Comparison of ENCODE assay signal across 15 cellular contexts in genomic region chr20:32188376-32189122, GRCh38. TPM values are rescaled to one million over a fixed set of nuclear protein-coding genes. Genes with fewer than 3 reads are reported as not detected.
DNase-seq lines count a peak whose midpoint lies in the region; ATAC-seq and TF ChIP-seq lines count a peak whose summit lies in the region.
"Had no signal": no experiment of that assay in that cellular context is flagged by ENCODE, and none has a peak within 500 bp of the region (broad histone marks: within the 10 kb centered on the region; RNA-seq: fewer than 3 reads in every experiment).

No MANE protein-coding gene starts in this region.

- no peak for ATAC-seq in activated CD4-positive, alpha-beta T cell treated with anti-CD3 and anti-CD28 coated beads for 36 hours
- ATAC-seq in HG02571 (IDR thresholded peaks at IDR 0.05; ENCODE audit: unreplicated experiment): no peak
- ATAC-seq: Right ventricle myocardium inferior had no signal

- H3K9me3 ChIP-seq in iPS-20b (ENCODE audit: insufficient read depth, low read depth, low read length) (no peaks in the 10 kb centered on the region), smooth muscle cell (replicated peaks; ENCODE audit: low read depth) (no peaks in the 10 kb centered on the region)
- H3K9me3 ChIP-seq: testis had no signal

- DNase-seq in activated CD4-positive, alpha-beta T cell treated with anti-CD3 and anti-CD28 coated beads for 36 hours: no peak
- DNase-seq in activated CD4-positive, alpha-beta T cell treated with anti-CD3 and anti-CD28 coated beads for 4 hours: no peak
- no peak for DNase-seq in activated CD4-positive, alpha-beta memory T cell treated with anti-CD3 and anti-CD28 coated beads, Interleukin-2, amount 10 ng/mL, durations not matched to agents 7 days and 5 days
- no peak for DNase-seq in smooth muscle cell (lab: John Stamatoyannopoulos, UW; ENCODE audit: unreplicated experiment)
- no peak for DNase-seq in SK-N-DZ (ENCODE audit: low spot score)
- no peak for DNase-seq in NCI-H510A (lab: John Stamatoyannopoulos, UW)
- DNase-seq: foreskin fibroblast, GM23248, left colon, NCI-H526, testis had no signal

- no peak for TF ChIP-seq CTCF in smooth muscle cell (IDR thresholded peaks at IDR 0.05; ENCODE audit: borderline replicate concordance, insufficient read depth, poor library complexity, severe bottlenecking)

- no peaks in the 10 kb centered on the region for H3K9me3 Mint-ChIP-seq in activated CD4-positive, alpha-beta T cell treated with anti-CD3 and anti-CD28 coated beads for 36 hours (ENCODE audit: low read depth)
- no peaks in the 10 kb centered on the region for H3K9me3 Mint-ChIP-seq in activated CD4-positive, alpha-beta memory T cell treated with anti-CD3 and anti-CD28 coated beads, Interleukin-2, amount 10 ng/mL, durations not matched to agents 7 days and 5 days
- H3K9me3 Mint-ChIP-seq: dendritic cell treated with granulocyte-macrophage colony-stimulating factor and Interleukin-4, amounts not matched to agents 40 ng/mL and 50 ng/mL, for 4 days had no signal

- H3K79me2 ChIP-seq in smooth muscle cell (ENCODE audit: low read depth): peaks cover 10% of the 10 kb centered on the region

- peak overlapping the region; percentile 98 for H3K4me2 ChIP-seq in smooth muscle cell

- H3K9ac ChIP-seq in iPS-20b (ENCODE audit: low read depth, low read length) (no peak overlapping the region), smooth muscle cell (ENCODE audit: low read depth) (peak overlapping the region; percentile 79)

- POLR2A ChIA-PET in activated CD4-positive, alpha-beta T cell treated with anti-CD3 and anti-CD28 coated beads for 36 hours (lab: Charles Lee): interaction anchor here (0.6 to 0.9 kb wide), 3 partner anchors 15 to 232 kb away, joined by 4 read pairs; no protein-coding TSS in a partner anchor
- POLR2A ChIA-PET in activated CD4-positive, alpha-beta memory T cell treated with anti-CD3 and anti-CD28 coated beads, Interleukin-2, amount 10 ng/mL, durations not matched to agents 7 days and 5 days (lab: Charles Lee): interaction anchor here (0.6 to 1.6 kb wide), 2 partner anchors 169 to 361 kb away, joined by 3 read pairs; no protein-coding TSS in a partner anchor

- H3K27ac ChIP-seq in iPS-20b (ENCODE audit: low read length) (no peak overlapping the region), smooth muscle cell (ENCODE audit: low read depth) (no peak overlapping the region)
- H3K27ac ChIP-seq: GM23248 had no signal

- 98% methylated on average over 17 of the region's 17 CpGs for WGBS in smooth muscle cell (ENCODE audit: low lambda C conversion rate)

- H4K20me1 ChIP-seq in smooth muscle cell (ENCODE audit: low read depth): no peaks in the 10 kb centered on the region

- CTCF ChIA-PET in activated CD4-positive, alpha-beta T cell treated with anti-CD3 and anti-CD28 coated beads for 36 hours (lab: Charles Lee): interaction anchor here (0.6 to 1.2 kb wide), 3 partner anchors 15 to 627 kb away, joined by 3 to 5 read pairs (median 3); no protein-coding TSS in a partner anchor
- CTCF ChIA-PET in activated CD4-positive, alpha-beta memory T cell treated with anti-CD3 and anti-CD28 coated beads, Interleukin-2, amount 10 ng/mL, durations not matched to agents 7 days and 5 days (lab: Charles Lee): no interaction called here

- H2AFZ ChIP-seq in smooth muscle cell (ENCODE audit: low read depth): no peak overlapping the region

- H3K27me3 ChIP-seq in iPS-20b (ENCODE audit: insufficient read depth, low read length) (no peaks in the 10 kb centered on the region), smooth muscle cell (ENCODE audit: low read depth) (no peaks in the 10 kb centered on the region)
- H3K27me3 ChIP-seq: testis had no signal

- H3K36me3 ChIP-seq in iPS-20b (ENCODE audit: insufficient read depth, low read depth, low read length): peaks cover 18% of the 10 kb centered on the region
- H3K36me3 ChIP-seq in smooth muscle cell (ENCODE audit: low read depth): no peaks in the 10 kb centered on the region

- no peaks in the 10 kb centered on the region for H3K27me3 Mint-ChIP-seq in activated CD4-positive, alpha-beta T cell treated with anti-CD3 and anti-CD28 coated beads for 36 hours
- no peaks in the 10 kb centered on the region for H3K27me3 Mint-ChIP-seq in activated CD4-positive, alpha-beta memory T cell treated with anti-CD3 and anti-CD28 coated beads, Interleukin-2, amount 10 ng/mL, durations not matched to agents 7 days and 5 days

- H3K36me3 Mint-ChIP-seq in activated CD4-positive, alpha-beta T cell treated with anti-CD3 and anti-CD28 coated beads for 36 hours (ENCODE audit: low read depth): peaks cover 22% of the 10 kb centered on the region
- H3K36me3 Mint-ChIP-seq in activated CD4-positive, alpha-beta memory T cell treated with anti-CD3 and anti-CD28 coated beads, Interleukin-2, amount 10 ng/mL, durations not matched to agents 7 days and 5 days (ENCODE audit: low read depth): peaks cover 11% of the 10 kb centered on the region

- H3K4me3 ChIP-seq in iPS-20b (ENCODE audit: low read length) (peak overlapping the region; percentile 73; the same call in 1 of the 2 replicates), smooth muscle cell (no peak overlapping the region)

- intact Hi-C loops in activated CD4-positive, alpha-beta T cell treated with anti-CD3 and anti-CD28 coated beads for 36 hours (cut with DNase I, micrococcal nuclease): no loop called here

- peaks cover 4% of the 10 kb centered on the region; the same call in 1 of the 2 replicates for H3K4me1 ChIP-seq in iPS-20b (ENCODE audit: insufficient read depth, low read length)
- H3K4me1 ChIP-seq in smooth muscle cell (ENCODE audit: low read depth): peaks cover 13% of the 10 kb centered on the region

- peak overlapping the region; percentile 54 for H3K4me3 Mint-ChIP-seq in activated CD4-positive, alpha-beta T cell treated with anti-CD3 and anti-CD28 coated beads for 36 hours
- peak overlapping the region; percentile 36 for H3K4me3 Mint-ChIP-seq in activated CD4-positive, alpha-beta memory T cell treated with anti-CD3 and anti-CD28 coated beads, Interleukin-2, amount 10 ng/mL, durations not matched to agents 7 days and 5 days

- H3K27ac Mint-ChIP-seq in activated CD4-positive, alpha-beta T cell treated with anti-CD3 and anti-CD28 coated beads for 36 hours: peak overlapping the region; percentile 79
- no peak overlapping the region for H3K27ac Mint-ChIP-seq in activated CD4-positive, alpha-beta memory T cell treated with anti-CD3 and anti-CD28 coated beads, Interleukin-2, amount 10 ng/mL, durations not matched to agents 7 days and 5 days
- H3K27ac Mint-ChIP-seq: dendritic cell treated with granulocyte-macrophage colony-stimulating factor and Interleukin-4, amounts not matched to agents 40 ng/mL and 50 ng/mL, for 4 days had no signal

- peaks cover 35% of the 10 kb centered on the region for H3F3A ChIP-seq in smooth muscle cell (ENCODE audit: low read depth)

- peaks cover 37% of the 10 kb centered on the region for H3K4me1 Mint-ChIP-seq in activated CD4-positive, alpha-beta T cell treated with anti-CD3 and anti-CD28 coated beads for 36 hours
- peaks cover 14% of the 10 kb centered on the region for H3K4me1 Mint-ChIP-seq in activated CD4-positive, alpha-beta memory T cell treated with anti-CD3 and anti-CD28 coated beads, Interleukin-2, amount 10 ng/mL, durations not matched to agents 7 days and 5 days

RNA-seq across cellular contexts. Expression of gene PLAGL2, which starts 19.0 kb away (rescaled TPM):
- 10 to 100 TPM; 89.1 to 98.2 TPM for total RNA-seq in activated CD4-positive, alpha-beta T cell treated with anti-CD3 and anti-CD28 coated beads for 36 hours
- 10 to 100 TPM; 27.9 to 28.9 TPM for total RNA-seq in activated CD4-positive, alpha-beta memory T cell treated with anti-CD3 and anti-CD28 coated beads, Interleukin-2, amount 10 ng/mL, durations not matched to agents 7 days and 5 days
- 13.7 and 18.7 TPM in 2 replicates for total RNA-seq in smooth muscle cell
- polyA plus RNA-seq in smooth muscle cell: 10.4 and 14.6 TPM in 2 replicates
- 10.9 and 12.5 TPM in 2 replicates for polyA plus RNA-seq in SK-N-DZ (2014; cell fraction: cytosol; rRNA removed)
- polyA plus RNA-seq in SK-N-DZ (2014; cell fraction: nucleus; rRNA removed): 4.4 and 12.4 TPM in 2 replicates

RNA-seq across cellular contexts. Expression of gene POFUT1, which starts 19.1 kb away (rescaled TPM):
- 10 to 100 TPM; 51.8 to 54.3 TPM for total RNA-seq in activated CD4-positive, alpha-beta T cell treated with anti-CD3 and anti-CD28 coated beads for 36 hours
- 10 to 100 TPM; 21.5 to 23.2 TPM for total RNA-seq in activated CD4-positive, alpha-beta memory T cell treated with anti-CD3 and anti-CD28 coated beads, Interleukin-2, amount 10 ng/mL, durations not matched to agents 7 days and 5 days
- total RNA-seq in smooth muscle cell: 45.0 and 51.2 TPM in 2 replicates
- 35.6 and 44.3 TPM in 2 replicates for polyA plus RNA-seq in smooth muscle cell
- polyA plus RNA-seq in SK-N-DZ (2014; cell fraction: cytosol; rRNA removed): 30.0 and 38.8 TPM in 2 replicates
- polyA plus RNA-seq in SK-N-DZ (2014; cell fraction: nucleus; rRNA removed): 14.4 and 15.3 TPM in 2 replicates
